ENCODE assay signal across 15 cellular contexts in the genomic region with DNA sequence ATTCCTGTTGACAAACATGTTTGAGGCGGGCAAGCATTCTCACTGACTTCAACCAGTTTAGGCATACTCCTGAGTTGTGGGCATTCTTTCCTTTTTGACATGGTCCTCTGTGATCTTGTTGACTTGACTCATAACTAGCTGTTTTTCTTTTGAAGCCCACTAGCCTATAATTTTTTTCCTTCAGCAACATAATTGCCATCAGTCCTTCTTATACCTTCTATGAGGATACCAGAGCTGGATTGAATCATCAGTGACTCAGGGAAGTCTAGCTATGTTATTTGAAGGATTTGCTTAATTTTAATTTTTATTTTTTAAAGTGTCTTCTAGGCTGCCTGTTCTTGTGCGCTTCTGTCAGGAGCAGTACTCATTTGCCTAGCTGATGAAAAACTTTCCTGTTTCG.
A peak's percentile ranks its signal among the peaks of the same experiment; 100 is the strongest.
DNase-seq lines count a peak whose midpoint lies in the region; ATAC-seq and TF ChIP-seq lines count a peak whose summit lies in the region.
"Had no signal": no experiment of that assay in that cellular context is flagged by ENCODE, and none has a peak within 500 bp of the region (broad histone marks: within the 10 kb centered on the region; RNA-seq: fewer than 3 reads in every experiment).

No MANE protein-coding gene starts in this region.

- DNase-seq in AG08395 (ENCODE audit: low spot score), result peak; percentile 46
- DNase-seq in RPMI7951 (ENCODE audit: low read depth), result peak; percentile 15
- no peak for DNase-seq in coronary artery (ENCODE audit: low spot score)
- DNase-seq in osteoblast (ENCODE audit: insufficient read length, low spot score, missing footprints), result peak; percentile 72
- DNase-seq in posterior vena cava (ENCODE audit: low spot score), result no peak
- no peak for DNase-seq in NCI-H69 (lab: John Stamatoyannopoulos, UW)
- no peak for DNase-seq in COLO668 (lab: John Stamatoyannopoulos, UW; ENCODE audit: unreplicated experiment)
- no peak for DNase-seq in naive thymus-derived CD4-positive, alpha-beta T cell
- DNase-seq: dermis blood vessel endothelial cell, NCI-H1436 treated with DMSO at 0.1 percent for 48 hours, PC-9, right lobe of liver, T-helper 17 cell had no signal

- H3K27ac Mint-ChIP-seq in naive thymus-derived CD4-positive, alpha-beta T cell, result no peak overlapping the region
- H3K27ac Mint-ChIP-seq: stimulated activated memory B cell treated with anti-CD40 and anti-IgM and Interleukin-4, amounts not matched to agents 10 μg/mL and 1 μg/mL and 100 μg/mL, for 72 hours; T-helper 17 cell had no signal

- POLR2A ChIA-PET in naive thymus-derived CD4-positive, alpha-beta T cell (lab: Charles Lee), result interaction anchor here (0.7 kb wide), 1 partner anchor 10 kb away, joined by 3 read pairs; no protein-coding TSS in a partner anchor

- CTCF ChIA-PET in naive thymus-derived CD4-positive, alpha-beta T cell (lab: Charles Lee), result no interaction called here

- H3K9me3 Mint-ChIP-seq in naive thymus-derived CD4-positive, alpha-beta T cell, result no peaks in the 10 kb centered on the region
- H3K9me3 Mint-ChIP-seq: neural crest cell; stimulated activated memory B cell treated with anti-CD40 and anti-IgM and Interleukin-4, amounts not matched to agents 10 μg/mL and 1 μg/mL and 100 μg/mL, for 72 hours had no signal

- H3K4me3 ChIP-seq in coronary artery, result no peak overlapping the region
- no peak overlapping the region for H3K4me3 ChIP-seq in osteoblast (ENCODE audit: insufficient read depth, low read length)
- H3K4me3 ChIP-seq in naive thymus-derived CD4-positive, alpha-beta T cell (ENCODE audit: low read length), result no peak overlapping the region
- H3K4me3 ChIP-seq: PC-9, right lobe of liver had no signal

- H2AFZ ChIP-seq in osteoblast (ENCODE audit: low read length), result no peak overlapping the region
- H2AFZ ChIP-seq: PC-9 had no signal

- no peaks in the 10 kb centered on the region for H3K36me3 ChIP-seq in osteoblast (ENCODE audit: insufficient read depth, low read length)
- H3K36me3 ChIP-seq in naive thymus-derived CD4-positive, alpha-beta T cell (ENCODE audit: control insufficient read depth in 2 of 3, insufficient read depth in 3 of 3, low read length in 3 of 3), result peaks cover 0 to 20% (median 0%) of the 10 kb centered on the region in 3 experiments
- H3K36me3 ChIP-seq: right lobe of liver had no signal

- H3K36me3 Mint-ChIP-seq in naive thymus-derived CD4-positive, alpha-beta T cell, result peaks cover 7 to 54% (median 23%) of the 10 kb centered on the region in 5 donors

- no peaks in the 10 kb centered on the region for H4K20me1 ChIP-seq in osteoblast (ENCODE audit: insufficient read depth, low read length)

- no peak overlapping the region for H3K4me3 Mint-ChIP-seq in naive thymus-derived CD4-positive, alpha-beta T cell
- H3K4me3 Mint-ChIP-seq: neural crest cell; stimulated activated memory B cell treated with anti-CD40 and anti-IgM and Interleukin-4, amounts not matched to agents 10 μg/mL and 1 μg/mL and 100 μg/mL, for 72 hours; T-helper 17 cell had no signal

- peak overlapping the region; percentile 8 for H3K4me2 ChIP-seq in osteoblast (ENCODE audit: insufficient read depth, low read length)
- H3K4me2 ChIP-seq: PC-9 had no signal

- H3K9me3 ChIP-seq in osteoblast (ENCODE audit: low read depth, low read length), result no peaks in the 10 kb centered on the region
- no peaks in the 10 kb centered on the region for H3K9me3 ChIP-seq in naive thymus-derived CD4-positive, alpha-beta T cell (ENCODE audit: control insufficient read depth in 2 of 3, low read length in 3 of 3)
- H3K9me3 ChIP-seq: right lobe of liver had no signal

- no peaks in the 10 kb centered on the region for H3K27me3 Mint-ChIP-seq in naive thymus-derived CD4-positive, alpha-beta T cell
- H3K27me3 Mint-ChIP-seq: stimulated activated memory B cell treated with anti-CD40 and anti-IgM and Interleukin-4, amounts not matched to agents 10 μg/mL and 1 μg/mL and 100 μg/mL, for 72 hours; T-helper 17 cell had no signal

- H3K27ac ChIP-seq in coronary artery, result peak overlapping the region; percentile 51 to 80
- peak overlapping the region; percentile 92 for H3K27ac ChIP-seq in osteoblast (ENCODE audit: low read depth, low read length)
- no peak overlapping the region for H3K27ac ChIP-seq in naive thymus-derived CD4-positive, alpha-beta T cell (ENCODE audit: low read depth, low read length)
- H3K27ac ChIP-seq: PC-9, right lobe of liver had no signal

- intact Hi-C loops in posterior vena cava (cut with DNase I), result no loop called here
- intact Hi-C loops in naive thymus-derived CD4-positive, alpha-beta T cell (cut with micrococcal nuclease), result no loop called here

- H3K79me2 ChIP-seq in osteoblast (ENCODE audit: insufficient read depth, low read length), result no peaks in the 10 kb centered on the region

- no peaks in the 10 kb centered on the region for H3K27me3 ChIP-seq in osteoblast (ENCODE audit: insufficient read depth, low read length)
- H3K27me3 ChIP-seq in naive thymus-derived CD4-positive, alpha-beta T cell (ENCODE audit: control insufficient read depth in 2 of 2, insufficient read depth in 2 of 2, low read length in 2 of 2), result no peaks in the 10 kb centered on the region
- H3K27me3 ChIP-seq: right lobe of liver had no signal

- H3K4me1 Mint-ChIP-seq in naive thymus-derived CD4-positive, alpha-beta T cell, result peaks cover 0 to 8% (median 0%) of the 10 kb centered on the region in 7 donors
- H3K4me1 Mint-ChIP-seq: neural crest cell; stimulated activated memory B cell treated with anti-CD40 and anti-IgM and Interleukin-4, amounts not matched to agents 10 μg/mL and 1 μg/mL and 100 μg/mL, for 72 hours had no signal

- no peak for ATAC-seq in naive thymus-derived CD4-positive, alpha-beta T cell
- ATAC-seq: right lobe of liver; stimulated activated memory B cell treated with anti-CD40 and anti-IgM and Interleukin-4, amounts not matched to agents 10 μg/mL and 1 μg/mL and 100 μg/mL, for 72 hours; T-helper 17 cell had no signal

- H3K4me1 ChIP-seq in osteoblast (ENCODE audit: insufficient read depth, low read length), result peaks cover 52% of the 10 kb centered on the region
- H3K4me1 ChIP-seq in naive thymus-derived CD4-positive, alpha-beta T cell (ENCODE audit: control insufficient read depth in 2 of 2, insufficient read depth in 2 of 2, low read length in 2 of 2), result no peaks in the 10 kb centered on the region

- TF ChIP-seq CTCF in coronary artery (IDR thresholded peaks at IDR 0.05) (no peak), osteoblast (IDR thresholded peaks at IDR 0.05; ENCODE audit: extremely low read depth, low read depth, low read length) (no peak)

Comparison
In these comparisons a context has a peak if more than half of its experiments do, and no peak if none do; other contexts are left out.
1. DNase-seq: peak in AG08395 (single experiment), RPMI7951 (single experiment) and osteoblast (single experiment); none in coronary artery (single experiment), posterior vena cava (single experiment), NCI-H69 (single experiment), COLO668 (single experiment) and naive thymus-derived CD4-positive, alpha-beta T cell (0 of 9).